17 cellular contexts compared by ENCODE assay signal in the genomic region with DNA sequence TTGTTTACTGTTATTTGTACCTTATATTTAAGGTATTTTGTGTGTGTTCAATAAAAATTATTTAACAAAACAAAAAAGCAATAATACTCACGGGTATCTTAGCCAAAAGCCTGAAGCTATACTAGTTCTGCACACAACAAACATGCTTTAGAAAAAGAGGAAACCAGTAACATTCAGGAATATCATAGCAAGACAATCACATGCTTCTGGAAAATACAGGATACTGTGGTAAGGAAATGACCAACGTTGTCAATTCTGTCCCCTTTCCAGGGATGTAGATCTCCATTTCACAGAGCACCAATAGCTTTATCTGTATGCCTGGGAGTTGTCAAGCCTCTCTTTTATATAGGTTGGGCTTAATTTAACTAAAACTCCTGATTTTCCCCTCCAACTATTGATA.
DNase-seq lines count a peak whose midpoint lies in the region; TF ChIP-seq lines count a peak whose summit lies in the region.
"Had no signal": no experiment of that assay in that cellular context is flagged by ENCODE, and none has a peak within 500 bp of the region (broad histone marks: within the 10 kb centered on the region; RNA-seq: fewer than 3 reads in every experiment).

No MANE protein-coding gene starts in this region.

- TF ChIP-seq CTCF in HL-60 (IDR thresholded peaks at IDR 0.05; ENCODE audit: insufficient read depth, low read length): no peak
- no peak for TF ChIP-seq CTCF in OCI-LY1 (IDR thresholded peaks at IDR 0.05; ENCODE audit: low read length)
- TF ChIP-seq CTCF in nephron progenitor cell (IDR thresholded peaks at IDR 0.05): no peak

- H3K4me2 ChIP-seq in OCI-LY1 (ENCODE audit: low read length): 0 out of 2 replicates have a peak overlapping the region, but pooled peaks have one; percentile 38
- H3K4me2 ChIP-seq: A549, KMS-11 had no signal

- H3K36me3 Mint-ChIP-seq in nephron progenitor cell (ENCODE audit: low read depth): peaks cover 5% of the 10 kb centered on the region
- peaks cover 15% of the 10 kb centered on the region for H3K36me3 Mint-ChIP-seq in activated naive CD4-positive, alpha-beta T cell treated with anti-CD3 and anti-CD28 coated beads for 36 hours (ENCODE audit: low read depth)

- H3K9me3 ChIP-seq in OCI-LY1 (ENCODE audit: low read length): peaks cover 20% of the 10 kb centered on the region; the same call in 1 of the 2 replicates
- H3K9me3 ChIP-seq: A549, MG63 had no signal

- peaks cover 32% of the 10 kb centered on the region for H3K4me1 Mint-ChIP-seq in nephron progenitor cell
- H3K4me1 Mint-ChIP-seq in activated naive CD4-positive, alpha-beta T cell treated with anti-CD3 and anti-CD28 coated beads for 36 hours (ENCODE audit: low read depth): no peaks in the 10 kb centered on the region

- H3K27ac Mint-ChIP-seq in nephron progenitor cell: peak overlapping the region; percentile 41
- no peak overlapping the region for H3K27ac Mint-ChIP-seq in activated naive CD4-positive, alpha-beta T cell treated with anti-CD3 and anti-CD28 coated beads for 36 hours
- H3K27ac Mint-ChIP-seq: T-cell had no signal

- CTCF ChIA-PET in activated naive CD4-positive, alpha-beta T cell treated with anti-CD3 and anti-CD28 coated beads for 36 hours (lab: Charles Lee): no interaction called here

- no peaks in the 10 kb centered on the region for H3K27me3 Mint-ChIP-seq in nephron progenitor cell (ENCODE audit: low read depth, poor library complexity)
- H3K27me3 Mint-ChIP-seq in activated naive CD4-positive, alpha-beta T cell treated with anti-CD3 and anti-CD28 coated beads for 36 hours (ENCODE audit: low read depth): no peaks in the 10 kb centered on the region
- H3K27me3 Mint-ChIP-seq: T-cell had no signal

- H3K4me3 ChIP-seq in HL-60 (replicated peaks; ENCODE audit: insufficient read depth, low read length) (no peak overlapping the region), OCI-LY1 (ENCODE audit: low read depth, low read length, poor library complexity, severe bottlenecking) (no peak overlapping the region)
- H3K4me3 ChIP-seq: A549, MG63 had no signal

- H3K79me2 ChIP-seq in OCI-LY1 (ENCODE audit: insufficient read depth, low read length): no peaks in the 10 kb centered on the region

- peaks cover 20% of the 10 kb centered on the region for H3K9me3 Mint-ChIP-seq in nephron progenitor cell
- H3K9me3 Mint-ChIP-seq in activated naive CD4-positive, alpha-beta T cell treated with anti-CD3 and anti-CD28 coated beads for 36 hours: peaks cover 5% of the 10 kb centered on the region

- intact Hi-C loops in activated naive CD4-positive, alpha-beta T cell treated with anti-CD3 and anti-CD28 coated beads for 36 hours (cut with micrococcal nuclease): no loop called here

- H3K9me2 ChIP-seq in OCI-LY1 (ENCODE audit: low read depth, low read length): no peaks in the 10 kb centered on the region

- H3K9ac ChIP-seq in OCI-LY1 (ENCODE audit: low read length): no peak overlapping the region; the same call in 1 of the 2 replicates
- H3K9ac ChIP-seq: KMS-11 had no signal

- H3K4me3 Mint-ChIP-seq in nephron progenitor cell: no peak overlapping the region
- H3K4me3 Mint-ChIP-seq in activated naive CD4-positive, alpha-beta T cell treated with anti-CD3 and anti-CD28 coated beads for 36 hours: no peak overlapping the region
- H3K4me3 Mint-ChIP-seq: T-cell had no signal

- no peaks in the 10 kb centered on the region for H4K20me1 ChIP-seq in OCI-LY1 (ENCODE audit: insufficient read depth, low read length)

- H2AFZ ChIP-seq in OCI-LY1 (ENCODE audit: low read length): no peak overlapping the region

- DNase-seq in NCI-H2029 treated with DMSO at 0.1 percent for 48 hours (lab: John Stamatoyannopoulos, UW) (peak; percentile 22), NCI-H2029 (lab: John Stamatoyannopoulos, UW) (no peak), HL-60 (ENCODE audit: low read depth in 1 of 2, low spot score in 1 of 2) (peak in 1 of 2 experiments; percentile 22), nephron progenitor cell (no peak), COLO668 (lab: John Stamatoyannopoulos, UW; ENCODE audit: unreplicated experiment) (no peak)
- no peak for DNase-seq in activated naive CD4-positive, alpha-beta T cell treated with anti-CD3 and anti-CD28 coated beads for 36 hours
- DNase-seq: COR-L47, H7, MG63, NCI-H1694, NCI-H446 treated with DMSO at 0.1 percent for 48 hours, NCI-H82, T-cell had no signal

- H3F3A ChIP-seq in OCI-LY1 (ENCODE audit: insufficient read depth, low read length): no peaks in the 10 kb centered on the region

- H3K4me1 ChIP-seq in OCI-LY1 (ENCODE audit: insufficient read depth, low read length, severe bottlenecking): peaks cover 25% of the 10 kb centered on the region
- H3K4me1 ChIP-seq: A549 had no signal

- H3K36me3 ChIP-seq in OCI-LY1 (ENCODE audit: insufficient read depth, low read length): no peaks in the 10 kb centered on the region; the same call in 1 of the 2 replicates
- H3K36me3 ChIP-seq: MG63 had no signal

- H3K27ac ChIP-seq in HL-60 (replicated peaks): peak overlapping the region; percentile 26
- H3K27ac ChIP-seq in OCI-LY1 (ENCODE audit: low read depth, low read length, poor library complexity, severe bottlenecking): peak overlapping the region; percentile 79
- H3K27ac ChIP-seq: A549, C4-2B, KMS-11 had no signal

- no peaks in the 10 kb centered on the region for H3K27me3 ChIP-seq in HL-60 (ENCODE audit: insufficient read depth, poor library complexity, severe bottlenecking)
- no peaks in the 10 kb centered on the region for H3K27me3 ChIP-seq in OCI-LY1 (ENCODE audit: insufficient read depth, low read length)
- H3K27me3 ChIP-seq: MG63 had no signal
